ENCODE assay signal across 8 cellular contexts in genomic region chr10:102422586-102423129, GRCh38. TPM values are rescaled to one million over a fixed set of nuclear protein-coding genes. Genes with fewer than 3 reads are reported as not detected.
DNase-seq lines count a peak whose midpoint lies in the region; ATAC-seq and TF ChIP-seq lines count a peak whose summit lies in the region.

No MANE protein-coding gene starts in this region.

- TF ChIP-seq CTCF in SK-N-SH (IDR thresholded peaks at IDR 0.05) (peak; percentile 69), choroid plexus epithelial cell (conservative IDR thresholded peaks at IDR 0.05; ENCODE audit: low read depth, low read length) (peak; percentile 86), spleen (IDR thresholded peaks at IDR 0.05 in 8 of 11, conservative IDR thresholded peaks at IDR 0.05 in 3 of 11) (peak; percentile 69 to 89 (median 82))

- H4K20me1 ChIP-seq in SK-N-SH (ENCODE audit: insufficient read depth), result no peaks in the 10 kb centered on the region

- peaks cover 0 to 21% of the 10 kb centered on the region in 2 experiments for H3K36me3 ChIP-seq in SK-N-SH (replicated peaks in 1 of 2; ENCODE audit: control insufficient read depth in 1 of 2, insufficient read depth in 2 of 2, low read length in 1 of 2)
- H3K36me3 ChIP-seq in spleen, result peaks cover 0 to 26% (median 17%) of the 10 kb centered on the region in 6 donors

- 0 out of 2 replicates have a peak overlapping the region, but pooled peaks have one; percentile 68 for H3K9ac ChIP-seq in SK-N-SH

- H3K4me1 ChIP-seq in SK-N-SH (ENCODE audit: control insufficient read depth in 1 of 2, insufficient read depth in 2 of 2, low read depth in 1 of 2, low read length in 1 of 2) (peaks cover 0 to 29% of the 10 kb centered on the region in 2 experiments; a peak in 2 of 4 replicates), spleen (peaks cover 25 to 50% (median 44%) of the 10 kb centered on the region in 6 donors)

- H3K27ac ChIP-seq in SK-N-SH (ENCODE audit: low read depth in 2 of 2, low read length in 1 of 2) (peak overlapping the region in 1 of 2 experiments; percentile 24; a peak in 1 of 4 replicates), spleen (peak overlapping the region; percentile 85 to 96 (median 92))

- TF ChIP-seq RAD21 in SK-N-SH (IDR thresholded peaks at IDR 0.05; ENCODE audit: low read length), result peak; percentile 69

- H2AFZ ChIP-seq in SK-N-SH (ENCODE audit: low read depth), result no peak overlapping the region

- H3K9me3 ChIP-seq in SK-N-SH (no peaks in the 10 kb centered on the region), spleen (no peaks in the 10 kb centered on the region)

- intact Hi-C loops in spleen (cut with DNase I; ENCODE audit: low total_unique reads), result no loop called here

- DNase-seq in EL, result peak; percentile 71
- DNase-seq in SK-N-SH, result peak; percentile 82
- DNase-seq in choroid plexus epithelial cell (ENCODE audit: low read depth), result peak; percentile 78
- DNase-seq in kidney tubule cell (ENCODE audit: low spot score), result peak; percentile 87
- DNase-seq in spleen, result peak; percentile 96
- no peak for DNase-seq in dedifferentiated amniotic fluid mesenchymal stem cell (ENCODE audit: extremely low spot score)
- DNase-seq in NCI-H2107 treated with DMSO at 0.1 percent for 48 hours (lab: John Stamatoyannopoulos, UW; ENCODE audit: unreplicated experiment), result no peak

- POLR2A ChIA-PET in SK-N-SH (lab: Yijun Ruan, JAX), result interaction anchor here (0.9 to 4.2 kb wide), 6 partner anchors 9 to 28 kb away, joined by 4 to 41 read pairs (median 4); partner anchors contain the start of genes C10orf95, CUEDC2 and NFKB2

- H3K27me3 ChIP-seq in SK-N-SH (ENCODE audit: insufficient read depth), result no peaks in the 10 kb centered on the region
- H3K27me3 ChIP-seq in spleen (replicated peaks in 1 of 7), result peaks cover 0 to 20% (median 12%) of the 10 kb centered on the region in 7 donors

- TF ChIP-seq EP300 in SK-N-SH (IDR thresholded peaks at IDR 0.05; ENCODE audit: borderline replicate concordance in 1 of 2, low read depth in 1 of 2, low read length in 1 of 2), result no peak

- peak in 1 of 3 donors; percentile 23 for TF ChIP-seq POLR2A in spleen (IDR thresholded peaks at IDR 0.05)

- peaks cover 19% of the 10 kb centered on the region for H3F3A ChIP-seq in SK-N-SH (replicated peaks; ENCODE audit: insufficient read depth)

- 16% methylated on average over 8 of the region's 27 CpGs for WGBS in SK-N-SH (ENCODE audit: low lambda C conversion rate)
- WGBS in spleen, 5 donors, result 7 to 12% (median 10%) methylated on average over 2 to 27 of the region's 27 CpGs

- no peaks in the 10 kb centered on the region for H3K79me2 ChIP-seq in SK-N-SH (ENCODE audit: insufficient read depth)

- H3K4me2 ChIP-seq in SK-N-SH, result peak overlapping the region; percentile 84

- H3K9me2 ChIP-seq in SK-N-SH, result no peaks in the 10 kb centered on the region

- ATAC-seq in HG02885 (IDR thresholded peaks at IDR 0.05; ENCODE audit: poor library complexity, unreplicated experiment), result peak; percentile 39

- H3K4me3 ChIP-seq in SK-N-SH (ENCODE audit: low read depth in 2 of 2, low read length in 1 of 2) (peak overlapping the region; percentile 77 to 90), choroid plexus epithelial cell (ENCODE audit: low read depth, low read length) (peak overlapping the region; percentile 86), spleen (peak overlapping the region; percentile 83 to 98 (median 96))

- CTCF ChIA-PET in SK-N-SH (lab: Yijun Ruan, JAX), result interaction anchor here (0.6 to 18.3 kb wide), 26 partner anchors 10 to 269 kb away, joined by 3 to 359 read pairs (median 5); partner anchors contain the start of genes C10orf95, CUEDC2, ELOVL3 and NFKB2

TF ChIP-seq in SK-N-SH, 30 proteins besides CTCF, POLR2A, EP300 and RAD21 (continues in another document):
- TF ChIP-seq JUND (IDR thresholded peaks at IDR 0.05), result no peak
- peak; percentile 64 for TF ChIP-seq SMC3 (IDR thresholded peaks at IDR 0.05; ENCODE audit: low read depth, low read length)
- 0 out of 2 replicates have a peak, but pooled peaks have one; percentile 13 for TF ChIP-seq RCOR1 (IDR thresholded peaks at IDR 0.05; ENCODE audit: low read length)
- TF ChIP-seq YY1 (IDR thresholded peaks at IDR 0.05; ENCODE audit: low read depth), result no peak
- TF ChIP-seq GATA2 (CRISPR knock-in tag; IDR thresholded peaks at IDR 0.05), result no peak
- TF ChIP-seq, protein P1, sequence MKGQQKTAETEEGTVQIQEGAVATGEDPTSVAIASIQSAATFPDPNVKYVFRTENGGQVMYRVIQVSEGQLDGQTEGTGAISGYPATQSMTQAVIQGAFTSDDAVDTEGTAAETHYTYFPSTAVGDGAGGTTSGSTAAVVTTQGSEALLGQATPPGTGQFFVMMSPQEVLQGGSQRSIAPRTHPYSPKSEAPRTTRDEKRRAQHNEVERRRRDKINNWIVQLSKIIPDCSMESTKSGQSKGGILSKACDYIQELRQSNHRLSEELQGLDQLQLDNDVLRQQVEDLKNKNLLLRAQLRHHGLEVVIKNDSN (IDR thresholded peaks at IDR 0.05; ENCODE audit: borderline replicate concordance, low read depth), result peak; percentile 34; the same call in 1 of the 2 replicates
- TF ChIP-seq MEF2A (IDR thresholded peaks at IDR 0.05; ENCODE audit: borderline replicate concordance, low read depth), result no peak
- no peak for TF ChIP-seq TCF12 (IDR thresholded peaks at IDR 0.05)
- TF ChIP-seq FOXJ3 (CRISPR knock-in tag; IDR thresholded peaks at IDR 0.05), result no peak
- TF ChIP-seq REST (IDR thresholded peaks at IDR 0.05; ENCODE audit: low read depth, low read length), result no peak
- no peak for TF ChIP-seq ELF1 (IDR thresholded peaks at IDR 0.05)
- no peak for TF ChIP-seq CHD2 (IDR thresholded peaks at IDR 0.05; ENCODE audit: low read length, partially characterized antibody)
- no peak for TF ChIP-seq RXRA (IDR thresholded peaks at IDR 0.05; ENCODE audit: borderline replicate concordance, low read depth)
- no peak for TF ChIP-seq TEAD4 (IDR thresholded peaks at IDR 0.05; ENCODE audit: borderline replicate concordance, insufficient read depth)
- TF ChIP-seq GABPA (IDR thresholded peaks at IDR 0.05; ENCODE audit: low read depth), result no peak

RNA-seq across cellular contexts. Expression of gene FBXL15, which starts 2.0 kb away (rescaled TPM):
- 11.7 and 17.2 TPM in 2 replicates for polyA plus RNA-seq in SK-N-SH (2012; rRNA removed)
- 6.0 and 10.9 TPM in 2 replicates for polyA plus RNA-seq in SK-N-SH (2012; cell fraction: cytosol; rRNA removed)
- 38.1 and 88.2 TPM in 2 replicates for polyA plus RNA-seq in SK-N-SH (2012; cell fraction: nucleus; rRNA removed)
- total RNA-seq in spleen, result 10 to 100 TPM; 16.7 to 27.9 (median 22.8) TPM
- polyA plus RNA-seq in spleen, result 10 to 100 TPM; 17.6 to 28.7 (median 23.6) TPM

RNA-seq across cellular contexts. Expression of gene PSD, which starts 4.1 kb away (rescaled TPM):
- polyA plus RNA-seq in SK-N-SH (2012; rRNA removed) (0.97 and 0.99 TPM in 2 replicates), spleen (1 to 10 TPM in 2 of 3 donors, under 1 TPM in 1; 0.65 to 1.1 (median 1.0) TPM)
- 0.45 and 1.0 TPM in 2 replicates for polyA plus RNA-seq in SK-N-SH (2012; cell fraction: cytosol; rRNA removed)
- 2.1 and 3.1 TPM in 2 replicates for polyA plus RNA-seq in SK-N-SH (2012; cell fraction: nucleus; rRNA removed)
- 1 to 10 TPM in 6 of 7 donors, under 1 TPM in 1; 0.59 to 2.5 (median 1.3) TPM for total RNA-seq in spleen

RNA-seq across cellular contexts. Expression of gene CUEDC2, which starts 9.7 kb away (rescaled TPM):
- polyA plus RNA-seq in SK-N-SH (2012; rRNA removed) (130 and 162 TPM in 2 replicates), spleen (10 to 100 TPM; 48.5 to 59.1 (median 58.7) TPM)
- polyA plus RNA-seq in SK-N-SH (2012; cell fraction: cytosol; rRNA removed), result 95.1 and 125 TPM in 2 replicates
- polyA plus RNA-seq in SK-N-SH (2012; cell fraction: nucleus; rRNA removed), result 224 and 316 TPM in 2 replicates
- total RNA-seq in spleen, result 10 to 100 TPM; 35.3 to 48.4 (median 43.0) TPM

RNA-seq across cellular contexts. Expression of gene NFKB2, which starts 27.2 kb away (rescaled TPM):
- polyA plus RNA-seq in SK-N-SH (2012; rRNA removed), result 20.6 and 26.6 TPM in 2 replicates
- 9.9 and 14.1 TPM in 2 replicates for polyA plus RNA-seq in SK-N-SH (2012; cell fraction: cytosol; rRNA removed)
- 66.4 and 78.0 TPM in 2 replicates for polyA plus RNA-seq in SK-N-SH (2012; cell fraction: nucleus; rRNA removed)
- 100 to 1,000 TPM in 3 of 7 donors, 10 to 100 TPM in 4; 51.6 to 161 (median 75.2) TPM for total RNA-seq in spleen
- polyA plus RNA-seq in spleen, result 10 to 100 TPM; 34.7 to 55.2 (median 51.9) TPM

RNA-seq across cellular contexts. Expression of gene C10orf95, which starts 28.7 kb away (rescaled TPM):
- polyA plus RNA-seq in SK-N-SH (2012; rRNA removed) (0.05 and 0.07 TPM in 2 replicates), spleen (under 1 TPM; 0.06 to 0.33 (median 0.18) TPM)
- 0.03 and 0.07 TPM in 2 replicates for polyA plus RNA-seq in SK-N-SH (2012; cell fraction: cytosol; rRNA removed)
- polyA plus RNA-seq in SK-N-SH (2012; cell fraction: nucleus; rRNA removed), result 0.08 and 0.19 TPM in 2 replicates
- total RNA-seq in spleen, result under 1 TPM in 4 of 7 donors, not detected in 3; 0.33 to 0.77 (median 0.47) TPM

Comparison
In these comparisons a context has a peak if more than half of its experiments do, and no peak if none do; other contexts are left out.
1. DNase-seq: peak in EL (single experiment), SK-N-SH (single experiment), choroid plexus epithelial cell (single experiment), kidney tubule cell (single experiment) and spleen (single experiment); none in dedifferentiated amniotic fluid mesenchymal stem cell (single experiment) and NCI-H2107 treated with DMSO at 0.1 percent for 48 hours (single experiment).
2. Peak in every context shown above with its lines, with median percentiles within 50 percentile points of each other: H3K4me3 ChIP-seq and CTCF ChIP-seq.